13 cellular contexts compared by ENCODE assay signal in genomic region chr1:147177611-147178370, GRCh38. TPM values are rescaled to one million over a fixed set of nuclear protein-coding genes. Genes with fewer than 3 reads are reported as not detected.
DNase-seq lines count a peak whose midpoint lies in the region; TF ChIP-seq lines count a peak whose summit lies in the region.
"Had no signal": no experiment of that assay in that cellular context is flagged by ENCODE, and none has a peak within 500 bp of the region (broad histone marks: within the 10 kb centered on the region; RNA-seq: fewer than 3 reads in every experiment).

No MANE protein-coding gene starts in this region.

- intact Hi-C loops in vagina (cut with DNase I) = no loop called here

- H3K9me3 ChIP-seq in mesenchymal stem cell (ENCODE audit: control insufficient read depth, low read length) = no peaks in the 10 kb centered on the region
- no peaks in the 10 kb centered on the region for H3K9me3 ChIP-seq in vagina

- H2BK5ac ChIP-seq in mesenchymal stem cell (ENCODE audit: low read depth, low read length, poor library complexity, severe bottlenecking) = no peak overlapping the region

- H3K9me3 Mint-ChIP-seq in activated naive CD8-positive, alpha-beta T cell (ENCODE audit: low read depth) = peaks cover 10% of the 10 kb centered on the region
- H3K9me3 Mint-ChIP-seq in activated naive CD8-positive, alpha-beta T cell treated with anti-CD3 and anti-CD28 coated beads for 36 hours = peaks cover 25% of the 10 kb centered on the region
- H3K9me3 Mint-ChIP-seq: dendritic cell treated with granulocyte-macrophage colony-stimulating factor and Interleukin-4, amounts not matched to agents 40 ng/mL and 50 ng/mL, for 4 days had no signal

- peak overlapping the region; percentile 76 for H3K9ac ChIP-seq in mesenchymal stem cell (ENCODE audit: low read length)

- no peak overlapping the region for H3K27ac Mint-ChIP-seq in activated naive CD8-positive, alpha-beta T cell
- H3K27ac Mint-ChIP-seq in activated naive CD8-positive, alpha-beta T cell treated with anti-CD3 and anti-CD28 coated beads for 36 hours = no peak overlapping the region
- H3K27ac Mint-ChIP-seq: dendritic cell treated with granulocyte-macrophage colony-stimulating factor and Interleukin-4, amounts not matched to agents 40 ng/mL and 50 ng/mL, for 4 days had no signal

- TF ChIP-seq POLR2A in erythroblast (IDR thresholded peaks at IDR 0.05; ENCODE audit: low read length) = no peak
- TF ChIP-seq POLR2A in vagina (IDR thresholded peaks at IDR 0.05) = no peak

- no peak overlapping the region for H2BK120ac ChIP-seq in mesenchymal stem cell (ENCODE audit: low read depth, low read length)

- no peak overlapping the region for H2AK5ac ChIP-seq in mesenchymal stem cell (ENCODE audit: low read length, severe bottlenecking)

- H4K8ac ChIP-seq in mesenchymal stem cell (ENCODE audit: low read length) = no peak overlapping the region

- H4K91ac ChIP-seq in mesenchymal stem cell (ENCODE audit: low read length) = no peak overlapping the region

- peaks cover 22% of the 10 kb centered on the region for H3K36me3 Mint-ChIP-seq in activated naive CD8-positive, alpha-beta T cell
- peaks cover 32% of the 10 kb centered on the region for H3K36me3 Mint-ChIP-seq in activated naive CD8-positive, alpha-beta T cell treated with anti-CD3 and anti-CD28 coated beads for 36 hours

- H2BK12ac ChIP-seq in mesenchymal stem cell (ENCODE audit: low read length in 2 of 2) = no peak overlapping the region

- no peaks in the 10 kb centered on the region for H3K27me3 Mint-ChIP-seq in activated naive CD8-positive, alpha-beta T cell
- H3K27me3 Mint-ChIP-seq in activated naive CD8-positive, alpha-beta T cell treated with anti-CD3 and anti-CD28 coated beads for 36 hours = peaks cover 19% of the 10 kb centered on the region

- H3K4me2 ChIP-seq in mesenchymal stem cell (ENCODE audit: low read length, poor library complexity, severe bottlenecking) = no peak overlapping the region

- H2AFZ ChIP-seq in mesenchymal stem cell (ENCODE audit: low read depth, low read length) = no peak overlapping the region

- H3K27ac ChIP-seq in mesenchymal stem cell (ENCODE audit: low read length, poor library complexity, severe bottlenecking) (no peak overlapping the region), vagina (no peak overlapping the region)

- WGBS in mesenchymal stem cell = 94% methylated on average over 35 of the region's 36 CpGs

- H2BK15ac ChIP-seq in mesenchymal stem cell (ENCODE audit: low read depth, poor library complexity, severe bottlenecking) = no peak overlapping the region

- peak overlapping the region; percentile 1 for H3K4me3 Mint-ChIP-seq in activated naive CD8-positive, alpha-beta T cell
- no peak overlapping the region for H3K4me3 Mint-ChIP-seq in activated naive CD8-positive, alpha-beta T cell treated with anti-CD3 and anti-CD28 coated beads for 36 hours
- H3K4me3 Mint-ChIP-seq: dendritic cell treated with granulocyte-macrophage colony-stimulating factor and Interleukin-4, amounts not matched to agents 40 ng/mL and 50 ng/mL, for 4 days had no signal

- H3K36me3 ChIP-seq in mesenchymal stem cell (ENCODE audit: control insufficient read depth in 1 of 2, insufficient read depth in 2 of 2, low read depth in 1 of 2, low read length in 2 of 2) = peaks cover 3 to 9% of the 10 kb centered on the region in 2 experiments
- H3K36me3 ChIP-seq in vagina = no peaks in the 10 kb centered on the region

- peaks cover 17% of the 10 kb centered on the region for H3K4me1 Mint-ChIP-seq in activated naive CD8-positive, alpha-beta T cell (ENCODE audit: low read depth)
- H3K4me1 Mint-ChIP-seq in activated naive CD8-positive, alpha-beta T cell treated with anti-CD3 and anti-CD28 coated beads for 36 hours = peaks cover 10% of the 10 kb centered on the region

- TF ChIP-seq CTCF in vagina (IDR thresholded peaks at IDR 0.05) = no peak

- H3K23ac ChIP-seq in mesenchymal stem cell (ENCODE audit: low read length in 2 of 2) = no peak overlapping the region

- H3K18ac ChIP-seq in mesenchymal stem cell (ENCODE audit: low read depth in 1 of 2, low read length in 2 of 2) = no peak overlapping the region

- peaks cover 4% of the 10 kb centered on the region for H3K79me1 ChIP-seq in mesenchymal stem cell (replicated peaks; ENCODE audit: low read length, poor library complexity, severe bottlenecking)

- peak overlapping the region in 1 of 2 experiments; percentile 71 for H3K14ac ChIP-seq in mesenchymal stem cell (ENCODE audit: low read length in 2 of 2)

- H3K4me3 ChIP-seq in mesenchymal stem cell (ENCODE audit: insufficient read depth in 1 of 2, low read depth in 1 of 2, low read length in 2 of 2) (peak overlapping the region in 1 of 2 experiments; percentile 69), vagina (peak overlapping the region; percentile 15 to 28)

- H3K4ac ChIP-seq in mesenchymal stem cell (ENCODE audit: low read depth in 1 of 2, low read length in 2 of 2) = no peak overlapping the region

- no peak for DNase-seq in activated naive CD8-positive, alpha-beta T cell treated with anti-CD3 and anti-CD28 coated beads for 36 hours
- peak; percentile 41 to 55 for DNase-seq in erythroblast (lab: John Stamatoyannopoulos, UW)
- DNase-seq in mesenchymal stem cell = peak; percentile 10
- no peak for DNase-seq in vagina (ENCODE audit: extremely low spot score in 2 of 2)
- DNase-seq in GM19240 (ENCODE audit: insufficient read length, low spot score) = no peak
- no peak for DNase-seq in activated CD4-positive, CD25-positive, alpha-beta regulatory T cell treated with anti-CD3 and anti-CD28 coated beads, Interleukin-2, amount 50 U/mL, for 72 hours
- DNase-seq in SHP77 (lab: John Stamatoyannopoulos, UW) = no peak
- DNase-seq: C1 segment of cervical spinal cord, islet precursor cell, NCI-H1417, SHP77 treated with DMSO at 0.1 percent for 48 hours had no signal

- H3K27me3 ChIP-seq in mesenchymal stem cell (ENCODE audit: control insufficient read depth in 1 of 2, insufficient read depth in 1 of 2, low read length in 2 of 2) (no peaks in the 10 kb centered on the region), vagina (no peaks in the 10 kb centered on the region)

- H3K4me1 ChIP-seq in mesenchymal stem cell (ENCODE audit: control insufficient read depth, insufficient read depth, low read depth, low read length) (no peaks in the 10 kb centered on the region), vagina (peaks cover 19% of the 10 kb centered on the region)

RNA-seq across cellular contexts. Expression of gene PRKAB2, which starts 5.5 kb away (rescaled TPM):
- 1 to 10 TPM; 5.9 to 6.0 TPM for total RNA-seq in activated naive CD8-positive, alpha-beta T cell treated with anti-CD3 and anti-CD28 coated beads for 36 hours
- polyA plus RNA-seq in mesenchymal stem cell (2013, experiment 1 of 2) = 13.8 TPM
- 14.1 TPM for polyA plus RNA-seq in mesenchymal stem cell (2013, experiment 2 of 2)
- 25.0 TPM for total RNA-seq in vagina

RNA-seq across cellular contexts. Expression of gene FMO5, which starts 47.3 kb away (rescaled TPM):
- total RNA-seq in activated naive CD8-positive, alpha-beta T cell treated with anti-CD3 and anti-CD28 coated beads for 36 hours = under 1 TPM; 0.22 to 0.31 TPM
- 0.51 TPM for polyA plus RNA-seq in mesenchymal stem cell (2013, experiment 1 of 2)
- 0.56 TPM for polyA plus RNA-seq in mesenchymal stem cell (2013, experiment 2 of 2)
- total RNA-seq in vagina = 3.4 TPM

Comparison
In these comparisons a context has a peak if more than half of its experiments do, and no peak if none do; other contexts are left out.
1. DNase-seq: peak in erythroblast (2 of 2) and mesenchymal stem cell (single experiment); none in activated naive CD8-positive, alpha-beta T cell treated with anti-CD3 and anti-CD28 coated beads for 36 hours (single experiment), vagina (0 of 2), GM19240 (single experiment), activated CD4-positive, CD25-positive, alpha-beta regulatory T cell treated with anti-CD3 and anti-CD28 coated beads, Interleukin-2, amount 50 U/mL, for 72 hours (single experiment) and SHP77 (0 of 2).